21 cellular contexts compared by ENCODE assay signal in the genomic region with DNA sequence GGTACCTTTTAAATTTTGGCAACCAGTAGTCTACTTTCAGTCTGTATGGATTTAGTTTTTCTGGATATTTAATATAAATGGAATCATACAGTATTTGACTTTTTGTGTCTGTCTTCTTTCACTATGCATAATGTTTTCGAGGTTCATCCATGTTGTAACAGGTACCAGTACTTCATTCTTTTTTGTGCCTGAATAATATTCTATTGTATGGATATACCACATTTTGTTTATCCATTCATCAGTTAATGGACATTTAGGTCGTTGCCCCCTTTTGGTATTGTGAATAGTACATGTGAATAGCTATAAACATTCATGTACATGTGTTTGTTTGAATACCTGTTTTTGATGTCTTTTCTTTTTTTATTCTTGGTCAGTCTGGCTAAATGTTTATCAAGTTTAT.
"Had no signal": no experiment of that assay in that cellular context is flagged by ENCODE, and none has a peak within 500 bp of the region (broad histone marks: within the 10 kb centered on the region; RNA-seq: fewer than 3 reads in every experiment).

No MANE protein-coding gene starts in this region.

- H3K27ac ChIP-seq: KMS-11, RWPE1 had no signal

- H3K9ac ChIP-seq: KMS-11 had no signal

- ATAC-seq: HepG2, Panc1, PC-3 had no signal

- DNase-seq: IMR-90, Kasumi-1, MM.1S, NCI-H1092 treated with DMSO at 0.1 percent for 48 hours, NCI-H1436, NCI-H187, NCI-H2029, NCI-H2081 treated with DMSO at 0.1 percent for 48 hours, NCI-H2171, NCI-H226, NCI-H446, NCI-H510A, NCI-H524 treated with DMSO at 0.1 percent for 48 hours, NCI-H69, NCI-H774, PC-3, SHP77 had no signal

- FAIRE-seq: HepG2 had no signal

- H3K4me2 ChIP-seq: KMS-11 had no signal
